ENCODE assay signal across 1 cellular context in the genomic region with DNA sequence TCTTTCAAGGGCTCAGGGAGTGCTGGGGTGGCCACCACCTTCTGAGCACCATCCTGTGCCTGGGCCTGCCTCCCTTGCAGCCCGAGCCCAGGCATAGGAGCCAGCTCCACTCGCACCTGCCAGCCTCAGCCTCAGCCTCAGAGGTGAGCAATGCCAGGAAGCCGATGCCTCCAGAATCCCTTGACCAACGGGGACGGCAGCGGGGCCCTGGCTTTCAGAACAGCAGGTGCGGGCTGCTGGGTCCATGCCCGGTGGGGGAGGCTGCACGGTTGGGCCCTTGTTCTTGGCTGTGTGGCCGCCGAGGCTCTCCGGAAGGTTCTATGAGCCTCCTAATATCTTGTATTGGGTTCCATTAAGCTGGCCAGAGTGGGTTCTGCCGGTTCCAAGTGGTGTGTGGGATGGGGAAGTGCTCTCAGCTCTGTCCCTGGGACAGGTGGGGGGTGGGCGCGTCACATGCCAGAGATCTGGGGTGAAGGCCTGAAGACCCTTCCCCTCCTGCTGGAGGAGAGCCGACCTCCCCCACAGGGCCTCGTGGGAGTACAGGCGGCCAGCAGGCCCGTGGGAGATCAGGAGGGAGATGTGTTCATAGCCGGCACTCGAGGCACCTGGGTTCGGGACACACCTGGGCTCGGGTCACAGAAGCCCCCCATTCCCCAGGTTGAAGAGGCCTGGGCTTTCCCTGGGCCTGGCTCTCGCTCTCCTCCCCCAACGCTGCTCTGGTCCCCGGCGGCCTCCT.
TF ChIP-seq lines count a peak whose summit lies in the region.

No MANE protein-coding gene starts in this region.

TF ChIP-seq in IMR-90, 13 proteins besides CTCF, POLR2A, EP300 and RAD21:
- TF ChIP-seq, protein P1, sequence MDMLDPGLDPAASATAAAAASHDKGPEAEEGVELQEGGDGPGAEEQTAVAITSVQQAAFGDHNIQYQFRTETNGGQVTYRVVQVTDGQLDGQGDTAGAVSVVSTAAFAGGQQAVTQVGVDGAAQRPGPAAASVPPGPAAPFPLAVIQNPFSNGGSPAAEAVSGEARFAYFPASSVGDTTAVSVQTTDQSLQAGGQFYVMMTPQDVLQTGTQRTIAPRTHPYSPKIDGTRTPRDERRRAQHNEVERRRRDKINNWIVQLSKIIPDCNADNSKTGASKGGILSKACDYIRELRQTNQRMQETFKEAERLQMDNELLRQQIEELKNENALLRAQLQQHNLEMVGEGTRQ (IDR thresholded peaks at IDR 0.05; ENCODE audit: low read depth, low read length) = no peak
- TF ChIP-seq SMC3 (IDR thresholded peaks at IDR 0.05; ENCODE audit: low read depth, low read length) (no peak), RCOR1 (IDR thresholded peaks at IDR 0.05; ENCODE audit: insufficient replicate concordance, low read length) (no peak), NFE2L2 (IDR thresholded peaks at IDR 0.05; ENCODE audit: low read depth, low read length) (no peak)
- TF ChIP-seq, protein P2, sequence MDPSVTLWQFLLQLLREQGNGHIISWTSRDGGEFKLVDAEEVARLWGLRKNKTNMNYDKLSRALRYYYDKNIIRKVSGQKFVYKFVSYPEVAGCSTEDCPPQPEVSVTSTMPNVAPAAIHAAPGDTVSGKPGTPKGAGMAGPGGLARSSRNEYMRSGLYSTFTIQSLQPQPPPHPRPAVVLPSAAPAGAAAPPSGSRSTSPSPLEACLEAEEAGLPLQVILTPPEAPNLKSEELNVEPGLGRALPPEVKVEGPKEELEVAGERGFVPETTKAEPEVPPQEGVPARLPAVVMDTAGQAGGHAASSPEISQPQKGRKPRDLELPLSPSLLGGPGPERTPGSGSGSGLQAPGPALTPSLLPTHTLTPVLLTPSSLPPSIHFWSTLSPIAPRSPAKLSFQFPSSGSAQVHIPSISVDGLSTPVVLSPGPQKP (IDR thresholded peaks at IDR 0.05; ENCODE audit: borderline replicate concordance, low read depth, low read length) = no peak
